ENCODE assay signal across 10 cellular contexts in genomic region chr3:158846803-158847465, GRCh38.
DNase-seq lines count a peak whose midpoint lies in the region; ATAC-seq and TF ChIP-seq lines count a peak whose summit lies in the region.
"Had no signal": no experiment of that assay in that cellular context is flagged by ENCODE, and none has a peak within 500 bp of the region (broad histone marks: within the 10 kb centered on the region; RNA-seq: fewer than 3 reads in every experiment).

No MANE protein-coding gene starts in this region.

- H3K4me3 ChIP-seq in DND-41 (ENCODE audit: low read depth in 1 of 2, low read length in 2 of 2) = no peak overlapping the region
- H3K4me3 ChIP-seq in effector memory CD4-positive, alpha-beta T cell (ENCODE audit: insufficient read depth, low read depth, low read length, poor library complexity, severe bottlenecking) = no peak overlapping the region
- H3K4me3 ChIP-seq: heart left ventricle, skin epidermis had no signal

- no peak overlapping the region for H3K4me2 ChIP-seq in DND-41 (ENCODE audit: insufficient read depth, low read length)

- H4K20me1 ChIP-seq in DND-41 (ENCODE audit: insufficient read depth, low read length) = no peaks in the 10 kb centered on the region; the same call in 1 of the 2 replicates

- H3K9ac ChIP-seq in DND-41 (ENCODE audit: low read depth, low read length) = no peak overlapping the region

- H3K36me3 ChIP-seq in DND-41 (ENCODE audit: insufficient read depth, low read length) = no peaks in the 10 kb centered on the region
- H3K36me3 ChIP-seq in effector memory CD4-positive, alpha-beta T cell (ENCODE audit: control insufficient read depth, insufficient read depth, low read length) = no peaks in the 10 kb centered on the region

- peaks cover 9% of the 10 kb centered on the region for H3K4me1 ChIP-seq in DND-41 (ENCODE audit: insufficient read depth, low read length)
- H3K4me1 ChIP-seq in effector memory CD4-positive, alpha-beta T cell (ENCODE audit: control insufficient read depth, insufficient read depth, low read length, poor library complexity, severe bottlenecking) = no peaks in the 10 kb centered on the region
- H3K4me1 ChIP-seq: heart left ventricle had no signal

- H3K27ac ChIP-seq in DND-41 (ENCODE audit: low read length) = no peak overlapping the region
- H3K27ac ChIP-seq in effector memory CD4-positive, alpha-beta T cell (ENCODE audit: insufficient read depth, low read length, poor library complexity, severe bottlenecking) = no peak overlapping the region
- H3K27ac ChIP-seq: heart left ventricle, skin epidermis had no signal

- no peaks in the 10 kb centered on the region for H3K9me3 ChIP-seq in DND-41 (ENCODE audit: insufficient read depth, low read length, severe bottlenecking)
- H3K9me3 ChIP-seq in effector memory CD4-positive, alpha-beta T cell (ENCODE audit: control insufficient read depth, low read length) = no peaks in the 10 kb centered on the region
- H3K9me3 ChIP-seq: heart left ventricle had no signal

- TF ChIP-seq CTCF in DND-41 (IDR thresholded peaks at IDR 0.05; ENCODE audit: borderline replicate concordance, extremely low read depth, low read length, poor library complexity, severe bottlenecking) = no peak

- no peaks in the 10 kb centered on the region for H3K27me3 ChIP-seq in DND-41 (ENCODE audit: insufficient read depth, low read length, poor library complexity)
- H3K27me3 ChIP-seq in effector memory CD4-positive, alpha-beta T cell (replicated peaks; ENCODE audit: control insufficient read depth, insufficient read depth, low read length, poor library complexity, severe bottlenecking) = no peaks in the 10 kb centered on the region
- H3K27me3 ChIP-seq: heart left ventricle had no signal

- no peaks in the 10 kb centered on the region for H3K79me2 ChIP-seq in DND-41 (ENCODE audit: insufficient read depth, low read length)

- H2AFZ ChIP-seq in DND-41 (ENCODE audit: low read depth, low read length) = no peak overlapping the region

- no peak for DNase-seq in DND-41
- DNase-seq in effector memory CD4-positive, alpha-beta T cell = no peak
- no peak for DNase-seq in NOMO-1 treated with dmso at 0.1 percent for 144 hours (lab: John Stamatoyannopoulos, UW; ENCODE audit: unreplicated experiment)
- no peak for DNase-seq in NCI-H1436 (lab: John Stamatoyannopoulos, UW)
- DNase-seq in COR-L47 (lab: John Stamatoyannopoulos, UW) = no peak
- DNase-seq: heart left ventricle had no signal

- ATAC-seq in DND-41 (ENCODE audit: insufficient read depth, low read depth) (peak; percentile 50; the same call in 2 of the 3 replicates), GM19324 (IDR thresholded peaks at IDR 0.05; ENCODE audit: low FRiP score, unreplicated experiment) (peak; percentile 80), HG02798 (IDR thresholded peaks at IDR 0.05; ENCODE audit: poor library complexity, unreplicated experiment) (peak; percentile 87), HG03558 (IDR thresholded peaks at IDR 0.05; ENCODE audit: extremely low read depth, unreplicated experiment) (peak; percentile 91)
- ATAC-seq: heart left ventricle had no signal
